In the genomic region with DNA sequence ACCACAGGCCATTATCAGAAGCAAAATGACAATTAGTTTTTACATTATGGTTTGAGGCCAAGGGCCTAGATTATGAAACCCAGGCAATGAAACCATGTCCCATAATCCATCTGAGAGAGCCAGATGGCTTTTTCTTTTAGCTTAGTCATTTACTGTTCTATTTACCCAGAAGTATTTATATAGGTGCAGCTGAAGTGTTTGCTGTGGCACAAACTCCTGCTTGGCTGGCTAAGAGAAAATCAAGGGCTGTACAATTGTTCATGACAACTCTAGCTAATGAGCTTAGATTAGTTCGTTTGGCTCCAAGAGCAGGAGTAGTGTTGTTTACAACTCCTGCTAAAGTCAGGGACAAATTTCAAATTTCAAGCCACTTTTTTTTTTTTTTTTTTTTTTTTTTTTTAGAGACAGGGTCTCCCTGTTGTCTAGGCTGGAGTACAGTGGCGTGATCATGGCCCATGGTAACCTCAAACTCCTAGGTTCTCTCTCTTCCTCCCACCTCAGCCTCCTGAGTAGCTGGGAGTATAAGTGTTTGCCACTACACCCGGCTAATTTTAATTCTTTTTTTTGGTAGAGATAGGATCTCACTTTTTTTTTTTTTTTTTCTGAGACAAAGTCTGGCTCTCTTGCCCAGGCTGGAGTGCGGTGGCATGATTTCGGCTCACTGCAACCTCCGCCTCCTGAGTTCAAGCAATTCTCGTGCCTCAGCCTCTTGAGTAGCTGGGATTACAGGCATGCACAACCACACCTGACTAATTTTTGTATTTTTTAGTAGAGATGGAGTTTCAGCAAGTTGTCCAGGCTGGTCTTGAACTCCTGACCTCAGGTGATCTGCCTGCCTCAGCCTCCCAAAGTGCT, we compare ENCODE assay signal across 18 cellular contexts. TPM values are rescaled to one million over a fixed set of nuclear protein-coding genes. Genes with fewer than 3 reads are reported as not detected.
DNase-seq lines count a peak whose midpoint lies in the region; TF ChIP-seq lines count a peak whose summit lies in the region.
"Had no signal": no experiment of that assay in that cellular context is flagged by ENCODE, and none has a peak within 500 bp of the region (broad histone marks: within the 10 kb centered on the region; RNA-seq: fewer than 3 reads in every experiment).

No MANE protein-coding gene starts in this region.

- no peaks in the 10 kb centered on the region for H3K36me3 ChIP-seq in HEK293 (ENCODE audit: control insufficient read depth in 2 of 2, insufficient read depth in 1 of 2, low read length in 2 of 2)
- H3K36me3 ChIP-seq: ascending aorta had no signal

- CTCF ChIA-PET in HEK293 (lab: Yijun Ruan, JAX), result interaction anchor here (0.6 kb wide), 2 partner anchors 57 to 440 kb away, joined by 3 read pairs; no protein-coding TSS in a partner anchor

- H3K27ac Mint-ChIP-seq in progenitor cell of endocrine pancreas (no peak overlapping the region), glutamatergic neuron (ENCODE audit: unreplicated experiment) (no peak overlapping the region)
- H3K27ac Mint-ChIP-seq: activated T-helper 1 cell treated with anti-CD3 and anti-CD28 coated beads, Interleukin-12 subunit alpha, Interleukin-12 subunit beta, Interleukin-2, Interleukin-4 antibody, amounts not matched to agents 30 ng/mL and 10 ng/mL and 1 ng/mL, durations not matched to agents 14 hours and 24 hours and 36 hours; mesothelial cell of epicardium; stimulated activated naive CD8-positive, alpha-beta T cell treated with anti-CD3 and anti-CD28 coated beads, Interleukin-15, amount 100 ng/mL, for 72 hours had no signal

- no peak overlapping the region for H3K4me3 ChIP-seq in HEK293 (ENCODE audit: low read depth, low read length)
- H3K4me3 ChIP-seq: ascending aorta had no signal

- H3K36me3 Mint-ChIP-seq in progenitor cell of endocrine pancreas (ENCODE audit: insufficient read depth) (no peaks in the 10 kb centered on the region), glutamatergic neuron (ENCODE audit: unreplicated experiment) (no peaks in the 10 kb centered on the region)
- H3K36me3 Mint-ChIP-seq: CD14-positive monocyte, mesothelial cell of epicardium had no signal

- H3K9me3 ChIP-seq in HEK293 (ENCODE audit: control insufficient read depth, insufficient read depth, low read depth, low read length), result no peaks in the 10 kb centered on the region
- H3K9me3 ChIP-seq: ascending aorta had no signal

- TF ChIP-seq CTCF in HEK293 (tag by site-specific recombination; IDR thresholded peaks at IDR 0.05) (no peak), progenitor cell of endocrine pancreas (IDR thresholded peaks at IDR 0.05; ENCODE audit: unreplicated experiment) (no peak), glutamatergic neuron (IDR thresholded peaks at IDR 0.05; ENCODE audit: partially characterized antibody, unreplicated experiment) (no peak)

- H3K27me3 Mint-ChIP-seq in progenitor cell of endocrine pancreas (no peaks in the 10 kb centered on the region), glutamatergic neuron (ENCODE audit: unreplicated experiment) (no peaks in the 10 kb centered on the region)
- H3K27me3 Mint-ChIP-seq: stimulated activated naive CD8-positive, alpha-beta T cell treated with anti-CD3 and anti-CD28 coated beads, Interleukin-15, amount 100 ng/mL, for 72 hours had no signal

- no peaks in the 10 kb centered on the region for H3K4me1 ChIP-seq in HEK293 (ENCODE audit: control insufficient read depth, insufficient read depth, low read length)

- POLR2A ChIA-PET in HEK293 (lab: Yijun Ruan, JAX), result interaction anchor here (0.9 kb wide), 1 partner anchor 367 kb away, joined by 5 read pairs; a partner anchor contains a TSS

- peaks cover 7% of the 10 kb centered on the region for H3K4me1 Mint-ChIP-seq in progenitor cell of endocrine pancreas (ENCODE audit: low read depth)
- H3K4me1 Mint-ChIP-seq in glutamatergic neuron (ENCODE audit: low read depth, unreplicated experiment), result peaks cover 15% of the 10 kb centered on the region
- H3K4me1 Mint-ChIP-seq: mesothelial cell of epicardium had no signal

- DNase-seq in NCI-H1694 (lab: John Stamatoyannopoulos, UW) (peak; percentile 44), NCI-H524 (lab: John Stamatoyannopoulos, UW) (peak; percentile 45 to 79), inferior parietal cortex (ENCODE audit: extremely low spot score) (peak; percentile 23), activated gamma-delta T cell (lab: John Stamatoyannopoulos, UW) (no peak), UCSD-AML1 (lab: John Stamatoyannopoulos, UW; ENCODE audit: unreplicated experiment) (no peak), progenitor cell of endocrine pancreas (ENCODE audit: low spot score, unreplicated experiment) (no peak), glutamatergic neuron (no peak)
- DNase-seq: activated CD4-positive, alpha-beta T cell treated with anti-CD3 and anti-CD28 coated beads, Interleukin-2, amount 50 U/mL, for 1 hour; GDM1; Kasumi-1; nucleus accumbens; small intestine; stimulated activated naive CD8-positive, alpha-beta T cell treated with anti-CD3 and anti-CD28 coated beads, Interleukin-15, amount 100 ng/mL, for 72 hours had no signal

- no peak overlapping the region for H3K27ac ChIP-seq in HEK293 (ENCODE audit: extremely low read depth, low read depth, low read length)
- H3K27ac ChIP-seq: ascending aorta had no signal

- no peaks in the 10 kb centered on the region for H3K9me3 Mint-ChIP-seq in progenitor cell of endocrine pancreas (ENCODE audit: low read depth)
- no peaks in the 10 kb centered on the region for H3K9me3 Mint-ChIP-seq in glutamatergic neuron (ENCODE audit: unreplicated experiment)
- H3K9me3 Mint-ChIP-seq: activated T-helper 1 cell treated with anti-CD3 and anti-CD28 coated beads, Interleukin-12 subunit alpha, Interleukin-12 subunit beta, Interleukin-2, Interleukin-4 antibody, amounts not matched to agents 30 ng/mL and 10 ng/mL and 1 ng/mL, durations not matched to agents 14 hours and 24 hours and 36 hours; mesothelial cell of epicardium; stimulated activated naive CD8-positive, alpha-beta T cell treated with anti-CD3 and anti-CD28 coated beads, Interleukin-15, amount 100 ng/mL, for 72 hours had no signal

- H3K4me3 Mint-ChIP-seq in progenitor cell of endocrine pancreas (ENCODE audit: low read depth), result no peak overlapping the region
- H3K4me3 Mint-ChIP-seq in glutamatergic neuron (ENCODE audit: unreplicated experiment), result no peak overlapping the region
- H3K4me3 Mint-ChIP-seq: activated T-helper 1 cell treated with anti-CD3 and anti-CD28 coated beads, Interleukin-12 subunit alpha, Interleukin-12 subunit beta, Interleukin-2, Interleukin-4 antibody, amounts not matched to agents 30 ng/mL and 10 ng/mL and 1 ng/mL, durations not matched to agents 14 hours and 24 hours and 36 hours; CD14-positive monocyte; mesothelial cell of epicardium; stimulated activated naive CD8-positive, alpha-beta T cell treated with anti-CD3 and anti-CD28 coated beads, Interleukin-15, amount 100 ng/mL, for 72 hours had no signal

TF ChIP-seq in HEK293, 187 proteins besides CTCF, POLR2A, EP300 and RAD21:
- TF ChIP-seq, protein P1, sequence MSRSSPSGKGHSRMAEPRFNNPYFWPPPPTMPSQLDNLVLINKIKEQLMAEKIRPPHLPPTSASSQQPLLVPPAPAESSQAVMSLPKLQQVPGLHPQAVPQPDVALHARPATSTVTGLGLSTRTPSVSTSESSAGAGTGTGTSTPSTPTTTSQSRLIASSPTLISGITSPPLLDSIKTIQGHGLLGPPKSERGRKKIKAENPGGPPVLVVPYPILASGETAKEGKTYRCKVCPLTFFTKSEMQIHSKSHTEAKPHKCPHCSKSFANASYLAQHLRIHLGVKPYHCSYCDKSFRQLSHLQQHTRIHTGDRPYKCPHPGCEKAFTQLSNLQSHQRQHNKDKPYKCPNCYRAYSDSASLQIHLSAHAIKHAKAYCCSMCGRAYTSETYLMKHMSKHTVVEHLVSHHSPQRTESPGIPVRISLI (tag by site-specific recombination; IDR thresholded peaks at IDR 0.05), result peak; percentile 31; the same call in 1 of the 2 replicates
- TF ChIP-seq ZNF2 (tag by site-specific recombination; IDR thresholded peaks at IDR 0.05), result peak; percentile 98
- TF ChIP-seq ZNF132 (tag by site-specific recombination; IDR thresholded peaks at IDR 0.05; ENCODE audit: borderline replicate concordance), result no peak

RNA-seq across cellular contexts. Expression of a gene that starts 18.4 kb away (rescaled TPM):
- total RNA-seq in progenitor cell of endocrine pancreas (45.6 and 53.7 TPM in 2 replicates), glutamatergic neuron (ENCODE audit: unreplicated experiment) (39.2 TPM)

Comparison
In these comparisons a context has a peak if more than half of its experiments do, and no peak if none do; other contexts are left out.
1. DNase-seq: peak in NCI-H1694 (single experiment), NCI-H524 (2 of 2) and inferior parietal cortex (single experiment); none in activated gamma-delta T cell (single experiment), UCSD-AML1 (single experiment), progenitor cell of endocrine pancreas (single experiment) and glutamatergic neuron (single experiment).